In genomic region chr16:57084257-57084770, GRCh38 we compare ENCODE assay signal across 8 cellular contexts. TPM values are rescaled to one million over a fixed set of nuclear protein-coding genes. Genes with fewer than 3 reads are reported as not detected.
A peak's percentile ranks its signal among the peaks of the same experiment; 100 is the strongest.
DNase-seq lines count a peak whose midpoint lies in the region; ATAC-seq, FAIRE-seq and TF ChIP-seq lines count a peak whose summit lies in the region.

No MANE protein-coding gene starts in this region.

- no peak overlapping the region for H3K4me3 ChIP-seq in right cardiac atrium (ENCODE audit: low read length)

- peak; percentile 96 for TF ChIP-seq CTCF in GM13976 (IDR thresholded peaks at IDR 0.05; ENCODE audit: borderline replicate concordance, control extremely low read depth, extremely low read depth, insufficient read depth, missing control alignments)

- H3K27ac ChIP-seq in right cardiac atrium (ENCODE audit: low read length) = no peak overlapping the region

- H3K27me3 ChIP-seq in right cardiac atrium (ENCODE audit: control insufficient read depth, insufficient read depth) = no peaks in the 10 kb centered on the region

- intact Hi-C loops in right cardiac atrium (cut with DNase I) = loop anchor here (5.0 to 10.0 kb wide), 2 partner anchors 83 to 330 kb away; no protein-coding TSS in a partner anchor
- intact Hi-C loops in sciatic nerve (cut with DNase I) = no loop called here

- ATAC-seq in right cardiac atrium (peak; percentile 75 to 81), sciatic nerve (peak; percentile 88), GM18519 (IDR thresholded peaks at IDR 0.05; ENCODE audit: low FRiP score, unreplicated experiment) (no peak)

- in situ Hi-C loops in GM13976 (cut with MboI; ENCODE audit: low sequenced_read_pairs, unreplicated experiment) = loop anchor here (10.0 to 25.0 kb wide), 2 partner anchors 210 to 328 kb away; partner anchors contain the start of gene CCL17

- no peaks in the 10 kb centered on the region for H3K4me1 ChIP-seq in right cardiac atrium (ENCODE audit: control insufficient read depth, insufficient read depth, low read length)

- H3K9me3 ChIP-seq in right cardiac atrium (ENCODE audit: control insufficient read depth, low read length) = no peaks in the 10 kb centered on the region

- peak; percentile 89 for DNase-seq in GM13976 (ENCODE audit: low spot score)
- peak; percentile 58 for DNase-seq in LoVo (ENCODE audit: low spot score)
- DNase-seq in T-helper 2 cell = peak; percentile 34 to 79 (median 61)
- DNase-seq in amniotic stem cell (lab: John Stamatoyannopoulos, UW) = peak; percentile 32
- DNase-seq in right cardiac atrium = peak; percentile 63 to 83 (median 83)
- DNase-seq in sciatic nerve (ENCODE audit: low spot score) = peak; percentile 81

- FAIRE-seq in A204.1 (lab: Jason Lieb, UNC) = peak; percentile 60

- WGBS in right cardiac atrium = 14% methylated on average over 9 of the region's 9 CpGs

RNA-seq across cellular contexts. Expression of gene CPNE2, which starts 8.1 kb away (rescaled TPM):
- total RNA-seq in right cardiac atrium (10 to 100 TPM; 13.4 to 16.3 (median 13.6) TPM), sciatic nerve (44.7 TPM)
- polyA plus RNA-seq in right cardiac atrium = 24.7 TPM

Comparison
In these comparisons a context has a peak if more than half of its experiments do, and no peak if none do; other contexts are left out.
1. DNase-seq: peak in every context shown above with its lines; median percentile 89 in GM13976; 83 in right cardiac atrium; 81 in sciatic nerve; 61 in T-helper 2 cell; 58 in LoVo; 32 in amniotic stem cell.